2 cellular contexts compared by ENCODE assay signal in genomic region chr15:66670198-66670597, GRCh38.
TF ChIP-seq lines count a peak whose summit lies in the region.

No MANE protein-coding gene starts in this region.

TF ChIP-seq in IMR-90, 13 proteins besides CTCF, POLR2A, EP300 and RAD21:
- TF ChIP-seq CEBPB (IDR thresholded peaks at IDR 0.05; ENCODE audit: low read depth, low read length) (no peak), FOS (IDR thresholded peaks at IDR 0.05; ENCODE audit: low read depth, low read length) (no peak), RFX5 (IDR thresholded peaks at IDR 0.05; ENCODE audit: low read depth, low read length) (no peak), RCOR1 (IDR thresholded peaks at IDR 0.05; ENCODE audit: insufficient replicate concordance, low read length) (no peak), MAFK (IDR thresholded peaks at IDR 0.05; ENCODE audit: low read depth, low read length) (no peak), SMC3 (IDR thresholded peaks at IDR 0.05; ENCODE audit: low read depth, low read length) (no peak), NFE2L2 (IDR thresholded peaks at IDR 0.05; ENCODE audit: low read depth, low read length) (no peak)
TF ChIP-seq in IMR-90: peak in this region for 0.

TF ChIP-seq in K562, 482 proteins besides CTCF, POLR2A, EP300 and RAD21:
- TF ChIP-seq SMAD4 (CRISPR knock-in tag; conservative IDR thresholded peaks at IDR 0.05) (no peak), PHF8 (IDR thresholded peaks at IDR 0.05; ENCODE audit: borderline replicate concordance, low read length) (no peak), ZKSCAN1 (IDR thresholded peaks at IDR 0.05; ENCODE audit: low read depth, low read length) (peak; percentile 91), EWSR1 (IDR thresholded peaks at IDR 0.05; ENCODE audit: borderline replicate concordance, low read depth, partially characterized antibody) (no peak), JUNB (CRISPR knock-in tag; conservative IDR thresholded peaks at IDR 0.05) (no peak), ZNF354B (CRISPR knock-in tag; IDR thresholded peaks at IDR 0.05) (no peak), TBP (optimal IDR thresholded peaks at IDR 0.05; ENCODE audit: low read depth, low read length) (no peak), ZBTB1 (CRISPR knock-in tag; IDR thresholded peaks at IDR 0.05; ENCODE audit: borderline replicate concordance, low read depth) (no peak), NR1H2 (CRISPR knock-in tag; IDR thresholded peaks at IDR 0.05) (no peak), HCFC1 (IDR thresholded peaks at IDR 0.05; ENCODE audit: low read depth, low read length) (no peak), SREBF2 (CRISPR knock-in tag; IDR thresholded peaks at IDR 0.05) (no peak), POU5F1 (IDR thresholded peaks at IDR 0.05; ENCODE audit: borderline replicate concordance, low read depth, low read length, partially characterized antibody) (no peak)
- TF ChIP-seq, protein P1, sequence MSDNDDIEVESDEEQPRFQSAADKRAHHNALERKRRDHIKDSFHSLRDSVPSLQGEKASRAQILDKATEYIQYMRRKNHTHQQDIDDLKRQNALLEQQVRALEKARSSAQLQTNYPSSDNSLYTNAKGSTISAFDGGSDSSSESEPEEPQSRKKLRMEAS (CRISPR knock-in tag; IDR thresholded peaks at IDR 0.05), result 0 out of 2 replicates have a peak, but pooled peaks have one; percentile 5
- TF ChIP-seq, protein P2, sequence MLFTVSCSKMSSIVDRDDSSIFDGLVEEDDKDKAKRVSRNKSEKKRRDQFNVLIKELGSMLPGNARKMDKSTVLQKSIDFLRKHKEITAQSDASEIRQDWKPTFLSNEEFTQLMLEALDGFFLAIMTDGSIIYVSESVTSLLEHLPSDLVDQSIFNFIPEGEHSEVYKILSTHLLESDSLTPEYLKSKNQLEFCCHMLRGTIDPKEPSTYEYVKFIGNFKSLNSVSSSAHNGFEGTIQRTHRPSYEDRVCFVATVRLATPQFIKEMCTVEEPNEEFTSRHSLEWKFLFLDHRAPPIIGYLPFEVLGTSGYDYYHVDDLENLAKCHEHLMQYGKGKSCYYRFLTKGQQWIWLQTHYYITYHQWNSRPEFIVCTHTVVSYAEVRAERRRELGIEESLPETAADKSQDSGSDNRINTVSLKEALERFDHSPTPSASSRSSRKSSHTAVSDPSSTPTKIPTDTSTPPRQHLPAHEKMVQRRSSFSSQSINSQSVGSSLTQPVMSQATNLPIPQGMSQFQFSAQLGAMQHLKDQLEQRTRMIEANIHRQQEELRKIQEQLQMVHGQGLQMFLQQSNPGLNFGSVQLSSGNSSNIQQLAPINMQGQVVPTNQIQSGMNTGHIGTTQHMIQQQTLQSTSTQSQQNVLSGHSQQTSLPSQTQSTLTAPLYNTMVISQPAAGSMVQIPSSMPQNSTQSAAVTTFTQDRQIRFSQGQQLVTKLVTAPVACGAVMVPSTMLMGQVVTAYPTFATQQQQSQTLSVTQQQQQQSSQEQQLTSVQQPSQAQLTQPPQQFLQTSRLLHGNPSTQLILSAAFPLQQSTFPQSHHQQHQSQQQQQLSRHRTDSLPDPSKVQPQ (CRISPR knock-in tag; IDR thresholded peaks at IDR 0.05; ENCODE audit: borderline replicate concordance), result no peak
